In the genomic region with DNA sequence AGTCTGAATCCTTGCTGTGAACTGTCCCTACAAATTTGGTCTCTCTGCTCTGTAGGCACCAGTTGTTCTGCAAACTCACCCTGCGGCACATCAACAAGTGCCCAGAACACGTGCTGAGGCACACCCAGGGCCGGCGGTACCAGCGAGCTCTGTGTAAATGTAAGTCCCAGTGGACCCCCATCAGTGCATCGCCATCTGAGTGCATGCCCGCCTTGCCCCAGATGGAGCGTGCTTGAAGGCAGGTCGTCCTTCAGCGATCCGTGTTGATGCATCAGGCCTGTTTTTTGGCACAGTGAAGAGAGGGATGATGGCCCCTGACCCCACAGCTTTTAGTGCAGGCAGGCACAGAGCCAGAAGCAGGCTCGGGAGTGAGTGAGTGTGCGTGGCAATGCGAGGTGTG, we compare ENCODE assay signal across 1 cellular context.
TF ChIP-seq lines count a peak whose summit lies in the region.

No MANE protein-coding gene starts in this region.

TF ChIP-seq in H1, 55 proteins besides CTCF, POLR2A, EP300 and RAD21:
- TF ChIP-seq CHD2 (IDR thresholded peaks at IDR 0.05; ENCODE audit: low read length) (no peak), SIRT6 (IDR thresholded peaks at IDR 0.05; ENCODE audit: low read length) (no peak), BRCA1 (IDR thresholded peaks at IDR 0.05; ENCODE audit: low read depth, low read length) (no peak), PHF8 (conservative IDR thresholded peaks at IDR 0.05; ENCODE audit: low read depth, low read length) (no peak), TBP (IDR thresholded peaks at IDR 0.05; ENCODE audit: low read depth, low read length) (no peak), USF2 (IDR thresholded peaks at IDR 0.05; ENCODE audit: low read length) (no peak), CBX5 (IDR thresholded peaks at IDR 0.05; ENCODE audit: low read depth, low read length) (no peak), E2F6 (IDR thresholded peaks at IDR 0.05) (no peak), HDAC6 (IDR thresholded peaks at IDR 0.05; ENCODE audit: low read depth, low read length) (no peak), SRF (IDR thresholded peaks at IDR 0.05; ENCODE audit: low read depth, low read length) (no peak), BACH1 (IDR thresholded peaks at IDR 0.05; ENCODE audit: low read length) (no peak), SP2 (IDR thresholded peaks at IDR 0.05; ENCODE audit: low read length) (no peak), CEBPB (IDR thresholded peaks at IDR 0.05; ENCODE audit: low read depth, low read length) (no peak), BCL11A (IDR thresholded peaks at IDR 0.05; ENCODE audit: low read depth in 2 of 2, low read length in 2 of 2) (no peak), JUN (IDR thresholded peaks at IDR 0.05; ENCODE audit: low read depth, low read length) (no peak)
